Comparison of ENCODE assay signal across 23 cellular contexts in genomic region chr11:106990322-106990721, GRCh38. TPM values are rescaled to one million over a fixed set of nuclear protein-coding genes. Genes with fewer than 3 reads are reported as not detected.
A peak's percentile ranks its signal among the peaks of the same experiment; 100 is the strongest.
DNase-seq lines count a peak whose midpoint lies in the region; ATAC-seq and TF ChIP-seq lines count a peak whose summit lies in the region.
"Had no signal": no experiment of that assay in that cellular context is flagged by ENCODE, and none has a peak within 500 bp of the region (broad histone marks: within the 10 kb centered on the region; RNA-seq: fewer than 3 reads in every experiment).

No MANE protein-coding gene starts in this region.

- H3K27me3 ChIP-seq in left lung (no peaks in the 10 kb centered on the region), uterus (no peaks in the 10 kb centered on the region)
- H3K27me3 ChIP-seq: breast epithelium, gastrocnemius medialis, Peyer's patch had no signal

- no peaks in the 10 kb centered on the region for H3K36me3 Mint-ChIP-seq in immature natural killer cell
- H3K36me3 Mint-ChIP-seq: activated naive CD4-positive, alpha-beta T cell treated with anti-CD3 and anti-CD28 coated beads, Interleukin-2, amount 10 ng/mL, durations not matched to agents 7 days and 5 days; CD4-positive, CD25-positive, alpha-beta regulatory T cell had no signal

- ATAC-seq in left lung, result peak; percentile 15
- ATAC-seq: activated CD4-positive, CD25-positive, alpha-beta regulatory T cell treated with anti-CD3 and anti-CD28 coated beads, Interleukin-2, amount 50 U/mL, for 24 hours; HCT116; stimulated activated naive CD8-positive, alpha-beta T cell treated with anti-CD3 and anti-CD28 coated beads, Interleukin-15, amount 100 ng/mL, for 72 hours had no signal

- H3K4me3 ChIP-seq in left lung (no peak overlapping the region), uterus (no peak overlapping the region)
- H3K4me3 ChIP-seq: breast epithelium, gastrocnemius medialis, Peyer's patch had no signal

- H3K4me1 ChIP-seq in left lung (peaks cover 0 to 6% of the 10 kb centered on the region in 2 donors), uterus (peaks cover 0 to 7% of the 10 kb centered on the region in 2 donors)
- H3K4me1 ChIP-seq: breast epithelium, gastrocnemius medialis, Peyer's patch had no signal

- peak; percentile 2 for DNase-seq in DMS 273 (lab: John Stamatoyannopoulos, UW; ENCODE audit: unreplicated experiment)
- DNase-seq in DMS 273 treated with DMSO at 0.1 percent for 48 hours (lab: John Stamatoyannopoulos, UW), result no peak
- peak; percentile 43 for DNase-seq in ecto neural progenitor cell (ENCODE audit: low spot score)
- DNase-seq in left lung, result peak in 1 of 2 donors; percentile 49
- DNase-seq in uterus, result no peak
- no peak for DNase-seq in activated CD4-positive, alpha-beta T cell treated with anti-CD3 and anti-CD28 coated beads, Interleukin-2, amount 50 U/mL, for 1 hour
- no peak for DNase-seq in immature natural killer cell
- DNase-seq in NCI-H2107 (lab: John Stamatoyannopoulos, UW), result no peak
- DNase-seq: 8988T; activated naive CD4-positive, alpha-beta T cell treated with anti-CD3 and anti-CD28 coated beads, Interleukin-2, amount 10 ng/mL, durations not matched to agents 7 days and 5 days; CD4-positive, CD25-positive, alpha-beta regulatory T cell; effector memory CD4-positive, alpha-beta T cell; EL; gastrocnemius medialis; KBM-7; NCI-H1417; NCI-H526 treated with DMSO at 0.1 percent for 48 hours; Peyer's patch; stimulated activated naive CD8-positive, alpha-beta T cell treated with anti-CD3 and anti-CD28 coated beads, Interleukin-15, amount 100 ng/mL, for 72 hours had no signal

- peaks cover 0 to 3% (median 0%) of the 10 kb centered on the region in 3 donors for H3K27me3 Mint-ChIP-seq in immature natural killer cell (ENCODE audit: low read depth in 3 of 3)
- H3K27me3 Mint-ChIP-seq: activated naive CD4-positive, alpha-beta T cell treated with anti-CD3 and anti-CD28 coated beads, Interleukin-2, amount 10 ng/mL, durations not matched to agents 7 days and 5 days; CD4-positive, CD25-positive, alpha-beta regulatory T cell; stimulated activated naive CD8-positive, alpha-beta T cell treated with anti-CD3 and anti-CD28 coated beads, Interleukin-15, amount 100 ng/mL, for 72 hours had no signal

- H3K4me1 Mint-ChIP-seq in immature natural killer cell, result no peaks in the 10 kb centered on the region
- H3K4me1 Mint-ChIP-seq: activated naive CD4-positive, alpha-beta T cell treated with anti-CD3 and anti-CD28 coated beads, Interleukin-2, amount 10 ng/mL, durations not matched to agents 7 days and 5 days; CD4-positive, CD25-positive, alpha-beta regulatory T cell; stimulated activated naive CD8-positive, alpha-beta T cell treated with anti-CD3 and anti-CD28 coated beads, Interleukin-15, amount 100 ng/mL, for 72 hours had no signal

- H3K9me3 Mint-ChIP-seq in immature natural killer cell, result peaks cover 3 to 21% (median 6%) of the 10 kb centered on the region in 6 donors

- no peak overlapping the region for H3K4me3 Mint-ChIP-seq in immature natural killer cell
- H3K4me3 Mint-ChIP-seq: activated naive CD4-positive, alpha-beta T cell treated with anti-CD3 and anti-CD28 coated beads, Interleukin-2, amount 10 ng/mL, durations not matched to agents 7 days and 5 days; CD4-positive, CD25-positive, alpha-beta regulatory T cell; stimulated activated naive CD8-positive, alpha-beta T cell treated with anti-CD3 and anti-CD28 coated beads, Interleukin-15, amount 100 ng/mL, for 72 hours had no signal

- H3K36me3 ChIP-seq in left lung (no peaks in the 10 kb centered on the region), uterus (no peaks in the 10 kb centered on the region)
- H3K36me3 ChIP-seq: breast epithelium, gastrocnemius medialis, Peyer's patch had no signal

- TF ChIP-seq CTCF in left lung (IDR thresholded peaks at IDR 0.05) (no peak), uterus (IDR thresholded peaks at IDR 0.05) (no peak)

- H3K27ac ChIP-seq in left lung (no peak overlapping the region), uterus (peak overlapping the region; percentile 83 to 84)
- H3K27ac ChIP-seq: breast epithelium, Peyer's patch had no signal

- intact Hi-C loops in left lung (cut with DNase I) (no loop called here), uterus (cut with DNase I; ENCODE audit: low total_unique reads) (no loop called here)

- H3K9me3 ChIP-seq in left lung, result no peaks in the 10 kb centered on the region
- no peaks in the 10 kb centered on the region for H3K9me3 ChIP-seq in uterus
- H3K9me3 ChIP-seq: breast epithelium, gastrocnemius medialis, Peyer's patch had no signal

- TF ChIP-seq POLR2A in uterus (IDR thresholded peaks at IDR 0.05), result no peak

- H3K27ac Mint-ChIP-seq in immature natural killer cell, result no peak overlapping the region
- H3K27ac Mint-ChIP-seq: activated naive CD4-positive, alpha-beta T cell treated with anti-CD3 and anti-CD28 coated beads, Interleukin-2, amount 10 ng/mL, durations not matched to agents 7 days and 5 days; CD4-positive, CD25-positive, alpha-beta regulatory T cell; stimulated activated naive CD8-positive, alpha-beta T cell treated with anti-CD3 and anti-CD28 coated beads, Interleukin-15, amount 100 ng/mL, for 72 hours had no signal

RNA-seq across cellular contexts. Expression of gene GUCY1A2, which starts 28.0 kb away (rescaled TPM):
- total RNA-seq in left lung (10 to 100 TPM; 15.6 to 31.7 TPM), uterus (100 to 1,000 TPM in 1 of 4 donors, 10 to 100 TPM in 3; 22.6 to 147 (median 71.3) TPM)
- not detected for polyA plus RNA-seq in immature natural killer cell
- total RNA-seq: CD4-positive, CD25-positive, alpha-beta regulatory T cell; T-helper 1 cell treated with Interleukin-12 subunit alpha and Interleukin-12 subunit beta and Interleukin-4 antibody, amounts not matched to agents 30 ng/mL and 1 ng/mL, for 36 hours had no signal
- polyA plus RNA-seq: CD4-positive, CD25-positive, alpha-beta regulatory T cell had no signal

Comparison
In these comparisons a context has a peak if more than half of its experiments do, and no peak if none do; other contexts are left out.
1. DNase-seq: peak in DMS 273 (single experiment) and ecto neural progenitor cell (single experiment); none in DMS 273 treated with DMSO at 0.1 percent for 48 hours (single experiment), uterus (0 of 2), activated CD4-positive, alpha-beta T cell treated with anti-CD3 and anti-CD28 coated beads, Interleukin-2, amount 50 U/mL, for 1 hour (single experiment), immature natural killer cell (0 of 3) and NCI-H2107 (single experiment).
2. H3K27ac ChIP-seq: peak in uterus (2 of 2); none in left lung (0 of 2).